29 cellular contexts compared by ENCODE assay signal in genomic region chr22:29055192-29055830, GRCh38.
DNase-seq lines count a peak whose midpoint lies in the region; TF ChIP-seq lines count a peak whose summit lies in the region.
"Had no signal": no experiment of that assay in that cellular context is flagged by ENCODE, and none has a peak within 500 bp of the region (broad histone marks: within the 10 kb centered on the region; RNA-seq: fewer than 3 reads in every experiment).

No MANE protein-coding gene starts in this region.

- H3K27me3 ChIP-seq in BLaER1 (no peaks in the 10 kb centered on the region), HAP-1 (ENCODE audit: low read depth) (no peaks in the 10 kb centered on the region)
- H3K27me3 ChIP-seq: cardiac muscle cell, Peyer's patch, thyroid gland had no signal

- CTCF ChIA-PET in HEK293 (lab: Yijun Ruan, JAX) = interaction anchor here (0.6 to 1.9 kb wide), 8 partner anchors 14 to 1003 kb away, joined by 3 to 16 read pairs (median 4); no protein-coding TSS in a partner anchor

- TF ChIP-seq CTCF in HEK293 (tag by site-specific recombination; IDR thresholded peaks at IDR 0.05) = no peak

- peak overlapping the region; percentile 52 for H3K4me2 ChIP-seq in BLaER1

- H3K9ac ChIP-seq in BLaER1 = no peak overlapping the region

- H3K36me3 ChIP-seq in BLaER1 = peaks cover 11% of the 10 kb centered on the region; the same call in 1 of the 2 replicates
- H3K36me3 ChIP-seq in HEK293 (ENCODE audit: control insufficient read depth in 2 of 2, insufficient read depth in 1 of 2, low read length in 2 of 2) = peaks cover 0 to 9% of the 10 kb centered on the region in 2 experiments; a peak in 2 of 3 replicates
- peaks cover 8% of the 10 kb centered on the region for H3K36me3 ChIP-seq in HAP-1 (replicated peaks)

- H3K27ac ChIP-seq in BLaER1 = no peak overlapping the region
- H3K27ac ChIP-seq in HEK293 (ENCODE audit: extremely low read depth, low read depth, low read length) = no peak overlapping the region
- H3K27ac ChIP-seq: Peyer's patch, SK-N-MC, thyroid gland had no signal

- H4K20me1 ChIP-seq in BLaER1 = peaks cover 10% of the 10 kb centered on the region; the same call in 1 of the 2 replicates

- H3K9me3 ChIP-seq in BLaER1 = no peaks in the 10 kb centered on the region
- no peaks in the 10 kb centered on the region for H3K9me3 ChIP-seq in HEK293 (ENCODE audit: control insufficient read depth, insufficient read depth, low read depth, low read length)
- no peaks in the 10 kb centered on the region for H3K9me3 ChIP-seq in HAP-1
- H3K9me3 ChIP-seq: Peyer's patch, thyroid gland had no signal

- no peak overlapping the region for H3K4me3 ChIP-seq in BLaER1
- no peak overlapping the region for H3K4me3 ChIP-seq in HEK293 (ENCODE audit: low read depth, low read length)
- no peak overlapping the region for H3K4me3 ChIP-seq in HAP-1
- H3K4me3 ChIP-seq: cardiac muscle cell, Peyer's patch, SK-N-MC, thyroid gland had no signal

- POLR2A ChIA-PET in HEK293 (lab: Yijun Ruan, JAX) = interaction anchor here (0.6 to 1.2 kb wide), 2 partner anchors 17 to 255 kb away, joined by 3 read pairs; partner anchors contain the start of gene XBP1

- in situ Hi-C loops in HAP-1 (cut with MboI; ENCODE audit: low sequenced_read_pairs) = no loop called here

- DNase-seq in NCI-H82 (lab: John Stamatoyannopoulos, UW) = peak; percentile 82
- peak; percentile 51 for DNase-seq in iPS-NIHi11 (ENCODE audit: low spot score)
- DNase-seq in HAP-1 (ENCODE audit: low spot score in 2 of 2) = no peak
- DNase-seq in HUDEP-2 (lab: John Stamatoyannopoulos, UW; ENCODE audit: unreplicated experiment in 76 of 76) = no peak
- DNase-seq in activated CD4-positive, alpha-beta T cell treated with anti-CD3 and anti-CD28 coated beads for 4 hours = no peak
- DNase-seq in EL = no peak
- DNase-seq: activated CD4-positive, CD25-positive, alpha-beta regulatory T cell; activated CD8-positive, alpha-beta T cell treated with anti-CD3 and anti-CD28 coated beads for 36 hours; activated naive CD4-positive, alpha-beta T cell; amniotic stem cell; CD4-positive, CD25-positive, alpha-beta regulatory T cell; DMS53; foreskin melanocyte; GOT3; hypothalamus; Karpas-422; kidney glomerular epithelial cell; naive thymus-derived CD8-positive, alpha-beta T cell; NCI-H226; NK-92 treated with Interleukin-12 subunit alpha and Interleukin-12 subunit beta, amount 100 ng/mL, for 24 hours; Peyer's patch; small intestine; stimulated activated CD4-positive, alpha-beta T cell treated with anti-CD3 and anti-CD28 coated beads, Interleukin-4, amount 100 ng/mL, for 1 hour; stimulated activated naive CD8-positive, alpha-beta T cell treated with anti-CD3 and anti-CD28 coated beads, Interleukin-15, Interleukin-2, amounts not matched to agents 100 U/mL and 50 U/mL, for 24 hours; thyroid gland had no signal

- H3K4me1 ChIP-seq in BLaER1 (peaks cover 22% of the 10 kb centered on the region), HEK293 (ENCODE audit: control insufficient read depth, insufficient read depth, low read length) (peaks cover 7% of the 10 kb centered on the region), HAP-1 (no peaks in the 10 kb centered on the region)
- H3K4me1 ChIP-seq: Peyer's patch, thyroid gland had no signal

TF ChIP-seq in HEK293, 187 proteins besides CTCF, POLR2A, EP300 and RAD21:
- TF ChIP-seq GLIS1 (tag by site-specific recombination; IDR thresholded peaks at IDR 0.05) = peak; percentile 30; the same call in 1 of the 2 replicates
- 0 out of 2 replicates have a peak, but pooled peaks have one; percentile 24 for TF ChIP-seq GLIS2 (tag by site-specific recombination; IDR thresholded peaks at IDR 0.05)
- no peak for TF ChIP-seq KLF9 (tag by site-specific recombination; IDR thresholded peaks at IDR 0.05; ENCODE audit: low read depth)

Comparison
In these comparisons a context has a peak if more than half of its experiments do, and no peak if none do; other contexts are left out.
1. DNase-seq: peak in NCI-H82 (single experiment) and iPS-NIHi11 (single experiment); none in HAP-1 (0 of 2), HUDEP-2 (0 of 76), activated CD4-positive, alpha-beta T cell treated with anti-CD3 and anti-CD28 coated beads for 4 hours (0 of 2) and EL (single experiment).